ENCODE assay signal across 21 cellular contexts in the genomic region with DNA sequence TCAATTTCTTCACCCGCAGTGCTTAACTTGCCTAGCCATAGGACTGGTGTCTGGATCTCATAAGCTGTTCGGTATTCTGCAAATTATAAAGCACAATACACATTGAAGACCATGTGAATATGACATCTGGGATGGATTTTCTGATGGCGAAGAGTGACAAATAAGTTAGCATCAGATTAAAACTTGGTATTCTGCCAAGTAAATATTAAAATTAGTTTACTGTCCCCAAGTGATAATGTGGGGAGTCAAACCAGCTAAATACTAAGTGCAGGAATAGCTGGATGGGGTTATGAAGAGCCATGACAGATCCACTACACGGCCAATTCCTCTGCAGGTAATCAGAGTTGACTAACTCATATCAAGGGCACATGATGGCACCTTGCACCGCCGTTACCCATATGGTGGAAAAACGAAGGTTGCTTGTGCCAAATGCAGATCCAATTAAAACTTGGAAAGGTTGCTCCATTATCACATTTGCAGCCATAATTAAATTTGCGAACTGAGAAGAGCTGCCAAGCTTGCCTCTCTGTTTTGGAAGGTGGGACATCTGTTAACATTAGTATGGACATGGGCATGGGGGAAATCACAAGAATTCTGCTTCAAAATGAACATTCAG.
"Had no signal": no experiment of that assay in that cellular context is flagged by ENCODE, and none has a peak within 500 bp of the region (broad histone marks: within the 10 kb centered on the region; RNA-seq: fewer than 3 reads in every experiment).

No MANE protein-coding gene starts in this region.

- H3K9me3 Mint-ChIP-seq: mesothelial cell of epicardium; neural crest cell; stimulated activated naive CD8-positive, alpha-beta T cell treated with anti-CD3 and anti-CD28 coated beads, Interleukin-15, amount 100 ng/mL, for 72 hours had no signal

- H3K4me3 Mint-ChIP-seq: immature natural killer cell; memory B cell; mesothelial cell of epicardium; natural killer cell; neural crest cell; stimulated activated naive B cell treated with anti-CD40 and anti-IgM and Interleukin-4, amounts not matched to agents 10 μg/mL and 1 μg/mL and 100 μg/mL, for 72 hours; stimulated activated naive CD8-positive, alpha-beta T cell treated with anti-CD3 and anti-CD28 coated beads, Interleukin-15, amount 100 ng/mL, for 72 hours had no signal

- H3K36me3 Mint-ChIP-seq: immature natural killer cell; memory B cell; mesothelial cell of epicardium; natural killer cell; stimulated activated naive B cell treated with anti-CD40 and anti-IgM and Interleukin-4, amounts not matched to agents 10 μg/mL and 1 μg/mL and 100 μg/mL, for 72 hours had no signal

- H3K27ac ChIP-seq: esophagus squamous epithelium, gastroesophageal sphincter, left lung, lower lobe of right lung, right atrium auricular region, sigmoid colon, skin epidermis, thoracic aorta had no signal

- H3K9me3 ChIP-seq: esophagus squamous epithelium, gastroesophageal sphincter, left lung, lower lobe of right lung, right atrium auricular region, sigmoid colon, thoracic aorta had no signal

- H3K4me1 ChIP-seq: esophagus squamous epithelium, gastroesophageal sphincter, left lung, lower lobe of right lung, right atrium auricular region had no signal

- H3K4me3 ChIP-seq: esophagus squamous epithelium, gastroesophageal sphincter, left lung, lower lobe of right lung, right atrium auricular region, sigmoid colon, skin epidermis, thoracic aorta had no signal

- H3K36me3 ChIP-seq: esophagus squamous epithelium, gastroesophageal sphincter, left lung, lower lobe of right lung, right atrium auricular region, sigmoid colon, thoracic aorta had no signal

- H3K27me3 Mint-ChIP-seq: stimulated activated naive B cell treated with anti-CD40 and anti-IgM and Interleukin-4, amounts not matched to agents 10 μg/mL and 1 μg/mL and 100 μg/mL, for 72 hours; stimulated activated naive CD8-positive, alpha-beta T cell treated with anti-CD3 and anti-CD28 coated beads, Interleukin-15, amount 100 ng/mL, for 72 hours had no signal

- H3K27ac Mint-ChIP-seq: immature natural killer cell; memory B cell; mesothelial cell of epicardium; natural killer cell; stimulated activated naive B cell treated with anti-CD40 and anti-IgM and Interleukin-4, amounts not matched to agents 10 μg/mL and 1 μg/mL and 100 μg/mL, for 72 hours; stimulated activated naive CD8-positive, alpha-beta T cell treated with anti-CD3 and anti-CD28 coated beads, Interleukin-15, amount 100 ng/mL, for 72 hours had no signal

- H3K4me1 Mint-ChIP-seq: immature natural killer cell; memory B cell; natural killer cell; neural crest cell; stimulated activated naive B cell treated with anti-CD40 and anti-IgM and Interleukin-4, amounts not matched to agents 10 μg/mL and 1 μg/mL and 100 μg/mL, for 72 hours; stimulated activated naive CD8-positive, alpha-beta T cell treated with anti-CD3 and anti-CD28 coated beads, Interleukin-15, amount 100 ng/mL, for 72 hours had no signal

- DNase-seq: dermis blood vessel endothelial cell; esophagus squamous epithelium; foreskin fibroblast; glutamatergic neuron; immature natural killer cell; left lung; lower lobe of right lung; natural killer cell; sigmoid colon; stimulated activated CD4-positive, alpha-beta T cell treated with anti-CD3 and anti-CD28 coated beads, Interleukin-2, amount 100 ng/mL, for 24 hours; stimulated activated CD4-positive, alpha-beta T cell treated with anti-CD3 and anti-CD28 coated beads, Interleukin-4, amount 100 ng/mL, for 4 hours; stimulated activated naive B cell treated with anti-CD40 and anti-IgM and Interleukin-4, amounts not matched to agents 10 μg/mL and 1 μg/mL and 100 μg/mL, for 72 hours; stimulated activated naive CD8-positive, alpha-beta T cell treated with anti-CD3 and anti-CD28 coated beads, Interleukin-15, amount 100 ng/mL, for 72 hours; trophoblast cell had no signal
